In genomic region chr7:6615853-6616555, GRCh38 we compare ENCODE assay signal across 8 cellular contexts. TPM values are rescaled to one million over a fixed set of nuclear protein-coding genes. Genes with fewer than 3 reads are reported as not detected.
A peak's percentile ranks its signal among the peaks of the same experiment; 100 is the strongest.
DNase-seq lines count a peak whose midpoint lies in the region; ATAC-seq, FAIRE-seq and TF ChIP-seq lines count a peak whose summit lies in the region.

No MANE protein-coding gene starts in this region.

- H3K4me1 ChIP-seq in K562 (replicated peaks in 1 of 2; ENCODE audit: control insufficient read depth in 2 of 2, insufficient read depth in 2 of 2, low read length in 2 of 2) (peaks cover 0 to 18% of the 10 kb centered on the region in 2 experiments; a peak in 2 of 5 replicates), left lung (peaks cover 0 to 9% of the 10 kb centered on the region in 2 donors), suprapubic skin (peaks cover 12% of the 10 kb centered on the region)

- H3K9me3 ChIP-seq in K562 (replicated peaks; ENCODE audit: control insufficient read depth, insufficient read depth, low read depth, low read length), result no peaks in the 10 kb centered on the region
- no peaks in the 10 kb centered on the region for H3K9me3 ChIP-seq in left lung
- no peaks in the 10 kb centered on the region for H3K9me3 ChIP-seq in suprapubic skin

- no peak for DNase-seq in activated naive CD4-positive, alpha-beta T cell treated with Interleukin-2 at 50 U/mL for 16 hours
- DNase-seq in K562 (ENCODE audit: extremely low read depth in 1 of 4, low spot score in 3 of 4) (no peak), left lung (peak in 1 of 2 donors; percentile 79), suprapubic skin (ENCODE audit: low spot score in 2 of 2) (no peak)
- DNase-seq in stimulated activated CD4-positive, alpha-beta T cell treated with anti-CD3 and anti-CD28 coated beads, Interleukin-1b, Interleukin-23, amount 100 ng/mL, for 48 hours, result no peak

- no peak for FAIRE-seq in K562 (lab: Jason Lieb, UNC)

- POLR2A ChIA-PET in K562 (lab: Yijun Ruan, JAX), result interaction anchor here (0.6 kb wide), 1 partner anchor 458 kb away, joined by 4 read pairs; no protein-coding TSS in a partner anchor

- TF ChIP-seq RAD21 in K562 (CRISPR knock-in tag; conservative IDR thresholded peaks at IDR 0.05 in 1 of 2, IDR thresholded peaks at IDR 0.05 in 1 of 2), result no peak

- H4K20me1 ChIP-seq in K562 (replicated peaks; ENCODE audit: control insufficient read depth, insufficient read depth, low read length), result no peaks in the 10 kb centered on the region

- H3K27ac Mint-ChIP-seq in activated naive CD4-positive, alpha-beta T cell treated with anti-CD3 and anti-CD28 coated beads, Interleukin-2, amount 50 U/mL, for 24 hours, result no peak overlapping the region

- H3K27ac ChIP-seq in K562 (ENCODE audit: extremely low read depth, low read depth, low read length) (no peak overlapping the region), left lung (no peak overlapping the region), suprapubic skin (no peak overlapping the region)

- no peak for ATAC-seq in K562
- ATAC-seq in left lung, result peak; percentile 76
- ATAC-seq in HG02840 (IDR thresholded peaks at IDR 0.05; ENCODE audit: low FRiP score, unreplicated experiment), result no peak
- no peak for ATAC-seq in GM18867 (IDR thresholded peaks at IDR 0.05; ENCODE audit: unreplicated experiment)

- in situ Hi-C loops in K562 (cut with MboI), result no loop called here

- no peaks in the 10 kb centered on the region for H3K36me3 Mint-ChIP-seq in activated naive CD4-positive, alpha-beta T cell treated with anti-CD3 and anti-CD28 coated beads, Interleukin-2, amount 50 U/mL, for 24 hours

- no TSS peak for BruUV-seq in K562 (replicated peaks; lab: Mats Ljungman, UMichigan)

- H3K4me3 ChIP-seq in K562, result no peak overlapping the region
- H3K4me3 ChIP-seq in left lung, result peak overlapping the region; percentile 47 to 53
- peak overlapping the region; percentile 78 for H3K4me3 ChIP-seq in suprapubic skin

- intact Hi-C loops in K562 (cut with micrococcal nuclease) (no loop called here), left lung (cut with DNase I) (no loop called here)

- no peak for TF ChIP-seq EP300 in K562 (IDR thresholded peaks at IDR 0.05; ENCODE audit: low read length)
- no peak for TF ChIP-seq EP300 in suprapubic skin (IDR thresholded peaks at IDR 0.05)

- no peak for TF ChIP-seq POLR2A in K562 (conservative IDR thresholded peaks at IDR 0.05)
- no peak for TF ChIP-seq POLR2A in suprapubic skin (IDR thresholded peaks at IDR 0.05)

- CTCF ChIA-PET in K562 (lab: Yijun Ruan, JAX; ENCODE audit: low intra/inter-chr PET ratio), result no interaction called here

- no peak overlapping the region for H3K9ac ChIP-seq in K562 (ENCODE audit: insufficient read depth in 1 of 2, low read depth in 2 of 2, low read length in 2 of 2)

- no peaks in the 10 kb centered on the region for H3K9me1 ChIP-seq in K562 (ENCODE audit: control insufficient read depth, insufficient read depth, low read length)

- no peak for TF ChIP-seq CTCF in K562 (IDR thresholded peaks at IDR 0.05 in 2 of 3, conservative IDR thresholded peaks at IDR 0.05 in 1 of 3; ENCODE audit: insufficient read depth in 2 of 3, low read depth in 1 of 3, low read length in 3 of 3)
- no peak for TF ChIP-seq CTCF in left lung (IDR thresholded peaks at IDR 0.05)
- TF ChIP-seq CTCF in suprapubic skin (IDR thresholded peaks at IDR 0.05), result no peak

- peaks cover 40% of the 10 kb centered on the region for H3K4me1 Mint-ChIP-seq in activated naive CD4-positive, alpha-beta T cell treated with anti-CD3 and anti-CD28 coated beads, Interleukin-2, amount 50 U/mL, for 24 hours

- H2AFZ ChIP-seq in K562 (ENCODE audit: low read depth, low read length), result no peak overlapping the region

- 29% methylated on average over 24 of the region's 45 CpGs for WGBS in K562 (ENCODE audit: insufficient coverage, low coverage, missing lambda C conversion rate)
- 22% methylated on average over 20 of the region's 45 CpGs for WGBS in suprapubic skin

- peak overlapping the region; percentile 49 for H3K4me3 Mint-ChIP-seq in activated naive CD4-positive, alpha-beta T cell treated with anti-CD3 and anti-CD28 coated beads, Interleukin-2, amount 50 U/mL, for 24 hours

- H3K27me3 ChIP-seq in K562 (ENCODE audit: control insufficient read depth in 2 of 2, insufficient read depth in 2 of 2, low read length in 2 of 2) (peaks cover 39 to 72% of the 10 kb centered on the region in 2 experiments), left lung (peaks cover 0 to 42% of the 10 kb centered on the region in 2 donors), suprapubic skin (peaks cover 6% of the 10 kb centered on the region)

- H3K9me3 Mint-ChIP-seq in activated naive CD4-positive, alpha-beta T cell treated with anti-CD3 and anti-CD28 coated beads, Interleukin-2, amount 50 U/mL, for 24 hours, result no peaks in the 10 kb centered on the region

- no peaks in the 10 kb centered on the region for H3K27me3 Mint-ChIP-seq in activated naive CD4-positive, alpha-beta T cell treated with anti-CD3 and anti-CD28 coated beads, Interleukin-2, amount 50 U/mL, for 24 hours

- H3K4me2 ChIP-seq in K562 (ENCODE audit: insufficient read depth, low read length), result no peak overlapping the region

- H3K79me2 ChIP-seq in K562 (ENCODE audit: control insufficient read depth, insufficient read depth, low read length), result no peaks in the 10 kb centered on the region

- no peaks in the 10 kb centered on the region for H3K36me3 ChIP-seq in K562 (ENCODE audit: control insufficient read depth, insufficient read depth, low read length)
- H3K36me3 ChIP-seq in left lung, result no peaks in the 10 kb centered on the region
- no peaks in the 10 kb centered on the region for H3K36me3 ChIP-seq in suprapubic skin

RNA-seq across cellular contexts. Expression of gene ZNF853, which starts 0.6 kb away (rescaled TPM):
- total RNA-seq in K562 (2011; cell fraction: chromatin; rRNA removed; ENCODE audit: low replicate concordance), result not detected in 2 replicates
- total RNA-seq in K562 (2011; cell fraction: nucleolus; rRNA removed), result 0.17 TPM in 1 of 2 replicates, not detected in the other
- total RNA-seq in K562 (2011; cell fraction: nucleoplasm; rRNA removed), result not detected in 2 replicates
- total RNA-seq in K562 (2014; rRNA removed) (0.04 TPM in 1 of 2 replicates, not detected in the other), K562 (2014; rRNA removed; fragmentation: Illumina TruSeq; extraction: Trizol) (not detected in 2 replicates), K562 (2015; rRNA removed; fragmentation: Illumina TruSeq; extraction: Trizol) (not detected in 2 replicates), K562 (2021) (not detected in 2 replicates), left lung (1 to 10 TPM; 3.4 to 3.6 TPM), suprapubic skin (1 to 10 TPM; 1.6 to 4.6 (median 3.7) TPM)
- polyA plus RNA-seq in K562 (2011; rRNA removed) (0.05 TPM in 1 of 2 replicates, not detected in the other), K562 (2014; fragmentation: Illumina TruSeq; extraction: Trizol) (0.03 TPM in 1 of 2 replicates, not detected in the other), K562 (2014; fragmentation: Nextera tagmentation; extraction: Ambion mirVana) (not detected), K562 (2014; rRNA removed) (not detected in 2 replicates)
- polyA plus RNA-seq in K562 (2011; cell fraction: cytosol; rRNA removed), result 0.01 and 0.03 TPM in 2 replicates
- 0.04 TPM in 1 of 2 replicates, not detected in the other for polyA plus RNA-seq in K562 (2011; cell fraction: nucleus; rRNA removed)
- 0.06 TPM in 1 of 2 replicates, not detected in the other for polyA plus RNA-seq in K562 (2012)
- polyA minus RNA-seq in K562 (2011; rRNA and poly(A)+ RNA removed), result 0.32 TPM in 1 of 2 replicates, not detected in the other
- polyA minus RNA-seq in K562 (2011; cell fraction: cytosol; rRNA and poly(A)+ RNA removed), result not detected in 2 replicates
- not detected in 2 replicates for polyA minus RNA-seq in K562 (2011; cell fraction: nucleus; rRNA and poly(A)+ RNA removed)

RNA-seq across cellular contexts. Expression of gene ZNF316, which starts 21.1 kb away (rescaled TPM):
- total RNA-seq in K562 (2011; cell fraction: chromatin; rRNA removed; ENCODE audit: low replicate concordance), result 41.8 and 68.9 TPM in 2 replicates
- total RNA-seq in K562 (2011; cell fraction: nucleolus; rRNA removed), result 30.9 and 36.6 TPM in 2 replicates
- 33.3 and 35.6 TPM in 2 replicates for total RNA-seq in K562 (2011; cell fraction: nucleoplasm; rRNA removed)
- 18.6 and 20.5 TPM in 2 replicates for total RNA-seq in K562 (2014; rRNA removed)
- 9.2 and 10.4 TPM in 2 replicates for total RNA-seq in K562 (2014; rRNA removed; fragmentation: Illumina TruSeq; extraction: Trizol)
- total RNA-seq in K562 (2015; rRNA removed; fragmentation: Illumina TruSeq; extraction: Trizol), result 7.3 and 7.8 TPM in 2 replicates
- 25.2 and 34.0 TPM in 2 replicates for total RNA-seq in K562 (2021)
- 8.6 and 9.7 TPM in 2 replicates for polyA plus RNA-seq in K562 (2011; rRNA removed)
- 5.9 and 13.5 TPM in 2 replicates for polyA plus RNA-seq in K562 (2011; cell fraction: cytosol; rRNA removed)
- polyA plus RNA-seq in K562 (2011; cell fraction: nucleus; rRNA removed), result 38.1 and 50.4 TPM in 2 replicates
- polyA plus RNA-seq in K562 (2012), result 17.3 and 23.1 TPM in 2 replicates
- 7.0 and 9.8 TPM in 2 replicates for polyA plus RNA-seq in K562 (2014; fragmentation: Illumina TruSeq; extraction: Trizol)
- polyA plus RNA-seq in K562 (2014; fragmentation: Nextera tagmentation; extraction: Ambion mirVana), result under 1 TPM; 0.10 to 0.14 TPM
- 15.5 and 16.3 TPM in 2 replicates for polyA plus RNA-seq in K562 (2014; rRNA removed)
- 7.3 and 7.4 TPM in 2 replicates for polyA minus RNA-seq in K562 (2011; rRNA and poly(A)+ RNA removed)
- 8.6 and 8.7 TPM in 2 replicates for polyA minus RNA-seq in K562 (2011; cell fraction: cytosol; rRNA and poly(A)+ RNA removed)
- polyA minus RNA-seq in K562 (2011; cell fraction: nucleus; rRNA and poly(A)+ RNA removed), result 9.0 and 12.6 TPM in 2 replicates
- total RNA-seq in left lung, result 10 to 100 TPM; 29.3 to 34.3 TPM
- total RNA-seq in suprapubic skin, result 10 to 100 TPM; 20.8 to 58.6 (median 30.6) TPM

RNA-seq across cellular contexts. Expression of gene INTS15, which starts 26.2 kb away (rescaled TPM):
- total RNA-seq in K562 (2011; cell fraction: chromatin; rRNA removed; ENCODE audit: low replicate concordance), result 27.7 and 71.3 TPM in 2 replicates
- total RNA-seq in K562 (2011; cell fraction: nucleolus; rRNA removed), result 41.2 and 44.5 TPM in 2 replicates
- total RNA-seq in K562 (2011; cell fraction: nucleoplasm; rRNA removed), result 27.3 and 28.3 TPM in 2 replicates
- total RNA-seq in K562 (2014; rRNA removed) (12.6 and 21.2 TPM in 2 replicates), K562 (2014; rRNA removed; fragmentation: Illumina TruSeq; extraction: Trizol) (8.3 and 8.4 TPM in 2 replicates), K562 (2015; rRNA removed; fragmentation: Illumina TruSeq; extraction: Trizol) (10.3 and 10.9 TPM in 2 replicates), K562 (2021) (23.5 and 24.6 TPM in 2 replicates), left lung (10 to 100 TPM; 30.2 to 31.5 TPM), suprapubic skin (10 to 100 TPM; 28.4 to 47.9 (median 39.4) TPM)
- polyA plus RNA-seq in K562 (2011; rRNA removed) (11.6 and 17.2 TPM in 2 replicates), K562 (2014; fragmentation: Illumina TruSeq; extraction: Trizol) (26.4 and 28.9 TPM in 2 replicates), K562 (2014; fragmentation: Nextera tagmentation; extraction: Ambion mirVana) (under 1 TPM; 0.52 to 0.57 TPM), K562 (2014; rRNA removed) (16.8 and 17.9 TPM in 2 replicates)
- 17.0 and 23.4 TPM in 2 replicates for polyA plus RNA-seq in K562 (2011; cell fraction: cytosol; rRNA removed)
- 20.9 and 27.8 TPM in 2 replicates for polyA plus RNA-seq in K562 (2011; cell fraction: nucleus; rRNA removed)
- polyA plus RNA-seq in K562 (2012), result 21.6 and 35.8 TPM in 2 replicates
- 7.0 and 7.2 TPM in 2 replicates for polyA minus RNA-seq in K562 (2011; rRNA and poly(A)+ RNA removed)
- 8.8 and 11.4 TPM in 2 replicates for polyA minus RNA-seq in K562 (2011; cell fraction: cytosol; rRNA and poly(A)+ RNA removed)
- polyA minus RNA-seq in K562 (2011; cell fraction: nucleus; rRNA and poly(A)+ RNA removed), result 8.8 and 8.9 TPM in 2 replicates

RNA-seq across cellular contexts. Expression of gene ZDHHC4, which starts 38.8 kb away (rescaled TPM):
- 108 and 190 TPM in 2 replicates for total RNA-seq in K562 (2011; cell fraction: chromatin; rRNA removed; ENCODE audit: low replicate concordance)
- 140 and 154 TPM in 2 replicates for total RNA-seq in K562 (2011; cell fraction: nucleolus; rRNA removed)
- total RNA-seq in K562 (2011; cell fraction: nucleoplasm; rRNA removed), result 158 and 180 TPM in 2 replicates
- total RNA-seq in K562 (2014; rRNA removed), result 33.4 and 44.9 TPM in 2 replicates
- total RNA-seq in K562 (2014; rRNA removed; fragmentation: Illumina TruSeq; extraction: Trizol), result 58.3 and 59.1 TPM in 2 replicates
- total RNA-seq in K562 (2015; rRNA removed; fragmentation: Illumina TruSeq; extraction: Trizol), result 53.5 and 53.8 TPM in 2 replicates
- 54.1 and 58.7 TPM in 2 replicates for total RNA-seq in K562 (2021)
- 106 and 124 TPM in 2 replicates for polyA plus RNA-seq in K562 (2011; rRNA removed)
- polyA plus RNA-seq in K562 (2011; cell fraction: cytosol; rRNA removed), result 175 and 252 TPM in 2 replicates
- 125 and 165 TPM in 2 replicates for polyA plus RNA-seq in K562 (2011; cell fraction: nucleus; rRNA removed)
- 55.6 and 112 TPM in 2 replicates for polyA plus RNA-seq in K562 (2012)
- polyA plus RNA-seq in K562 (2014; fragmentation: Illumina TruSeq; extraction: Trizol), result 64.3 and 71.1 TPM in 2 replicates
- polyA plus RNA-seq in K562 (2014; fragmentation: Nextera tagmentation; extraction: Ambion mirVana), result 10 to 100 TPM; 58.9 to 77.0 TPM
- 52.5 and 60.4 TPM in 2 replicates for polyA plus RNA-seq in K562 (2014; rRNA removed)
- polyA minus RNA-seq in K562 (2011; rRNA and poly(A)+ RNA removed), result 185 and 193 TPM in 2 replicates
- polyA minus RNA-seq in K562 (2011; cell fraction: cytosol; rRNA and poly(A)+ RNA removed), result 41.9 and 55.5 TPM in 2 replicates
- 36.5 and 65.0 TPM in 2 replicates for polyA minus RNA-seq in K562 (2011; cell fraction: nucleus; rRNA and poly(A)+ RNA removed)
- 10 to 100 TPM; 54.5 to 60.2 TPM for total RNA-seq in left lung
- 10 to 100 TPM; 22.2 to 37.3 (median 26.2) TPM for total RNA-seq in suprapubic skin
